7 cellular contexts compared by ENCODE assay signal in genomic region chr12:57782608-57783465, GRCh38. TPM values are rescaled to one million over a fixed set of nuclear protein-coding genes. Genes with fewer than 3 reads are reported as not detected.
DNase-seq lines count a peak whose midpoint lies in the region; ATAC-seq and FAIRE-seq lines count a peak whose summit lies in the region.

TSS of gene TSFM (plus strand) at chr12:57782787. CDS start at chr12:57782802, 15 bp downstream.

- FAIRE-seq in GM18507 (lab: Jason Lieb, UNC) = peak; percentile 92

- DNase-seq in GM18507 (ENCODE audit: extremely low spot score, insufficient read length, low read depth) = peak; percentile 85
- peak; percentile 94 for DNase-seq in NCI-H2029 (lab: John Stamatoyannopoulos, UW)
- DNase-seq in T-helper 22 cell (ENCODE audit: low read depth) = peak; percentile 92
- DNase-seq in astrocyte of the hippocampus (ENCODE audit: low read depth, low spot score) = peak; percentile 97
- peak; percentile 47 to 97 (median 89) for DNase-seq in hypothalamus (lab: John Stamatoyannopoulos, UW)
- DNase-seq in sciatic nerve (ENCODE audit: low spot score) = peak; percentile 99

- intact Hi-C loops in sciatic nerve (cut with DNase I) = loop anchor here (10.0 kb wide), 1 partner anchor 122 kb away; no protein-coding TSS in a partner anchor

- ATAC-seq in HG02981 (IDR thresholded peaks at IDR 0.05; ENCODE audit: unreplicated experiment) (peak; percentile 89), sciatic nerve (peak; percentile 96)

RNA-seq across cellular contexts. Expression of gene TSFM, which starts in this region (rescaled TPM):
- 14.6 TPM for total RNA-seq in sciatic nerve

Comparison
In these comparisons a context has a peak if more than half of its experiments do, and no peak if none do; other contexts are left out.
1. Peak in every context shown above with its lines: DNase-seq and ATAC-seq.